Comparison of ENCODE assay signal across 19 cellular contexts in genomic region chr11:118939412-118939915, GRCh38. TPM values are rescaled to one million over a fixed set of nuclear protein-coding genes. Genes with fewer than 3 reads are reported as not detected.
DNase-seq lines count a peak whose midpoint lies in the region; ATAC-seq lines count a peak whose summit lies in the region.
"Had no signal": no experiment of that assay in that cellular context is flagged by ENCODE, and none has a peak within 500 bp of the region (broad histone marks: within the 10 kb centered on the region; RNA-seq: fewer than 3 reads in every experiment).

No MANE protein-coding gene starts in this region.

- H3K4me3 Mint-ChIP-seq in T-helper 2 cell treated with Interferon-gamma antibody and Interleukin-4, amounts not matched to agents 5 μg/mL and 100 μg/mL, for 36 hours, result no peak overlapping the region
- no peak overlapping the region for H3K4me3 Mint-ChIP-seq in activated naive CD8-positive, alpha-beta T cell treated with anti-CD3 and anti-CD28 coated beads, Interleukin-2, amount 50 U/mL, for 24 hours
- H3K4me3 Mint-ChIP-seq in naive thymus-derived CD8-positive, alpha-beta T cell, result peak overlapping the region in 5 of 10 donors; percentile 28 to 75 (median 64)

- H3K27ac ChIP-seq in KOPT-K1 (ENCODE audit: low read depth, low read length, poor library complexity, severe bottlenecking), result peak overlapping the region; percentile 71
- H3K27ac ChIP-seq: gastroesophageal sphincter, stomach, uterus had no signal

- no peaks in the 10 kb centered on the region for H3K36me3 Mint-ChIP-seq in T-helper 2 cell treated with Interferon-gamma antibody and Interleukin-4, amounts not matched to agents 5 μg/mL and 100 μg/mL, for 36 hours (ENCODE audit: low read depth)
- no peaks in the 10 kb centered on the region for H3K36me3 Mint-ChIP-seq in activated naive CD8-positive, alpha-beta T cell treated with anti-CD3 and anti-CD28 coated beads, Interleukin-2, amount 50 U/mL, for 24 hours (ENCODE audit: low read depth)
- no peaks in the 10 kb centered on the region for H3K36me3 Mint-ChIP-seq in naive thymus-derived CD8-positive, alpha-beta T cell
- H3K36me3 Mint-ChIP-seq: naive B cell had no signal

- ATAC-seq in activated naive CD8-positive, alpha-beta T cell treated with anti-CD3 and anti-CD28 coated beads, Interleukin-2, amount 50 U/mL, for 24 hours, result no peak
- no peak for ATAC-seq in naive thymus-derived CD8-positive, alpha-beta T cell
- ATAC-seq: gastroesophageal sphincter had no signal

- POLR2A ChIA-PET in naive thymus-derived CD8-positive, alpha-beta T cell (lab: Charles Lee), result interaction anchor here (1.0 to 5.4 kb wide), 4 partner anchors 9 to 153 kb away, joined by 3 to 50 read pairs (median 6); partner anchors contain the start of genes DDX6, RPS25 and TRAPPC4

- H3K9me3 Mint-ChIP-seq in T-helper 2 cell treated with Interferon-gamma antibody and Interleukin-4, amounts not matched to agents 5 μg/mL and 100 μg/mL, for 36 hours, result no peaks in the 10 kb centered on the region
- H3K9me3 Mint-ChIP-seq in activated naive CD8-positive, alpha-beta T cell treated with anti-CD3 and anti-CD28 coated beads, Interleukin-2, amount 50 U/mL, for 24 hours, result no peaks in the 10 kb centered on the region
- no peaks in the 10 kb centered on the region for H3K9me3 Mint-ChIP-seq in naive thymus-derived CD8-positive, alpha-beta T cell
- H3K9me3 Mint-ChIP-seq: naive B cell had no signal

- H3K27me3 Mint-ChIP-seq in T-helper 2 cell treated with Interferon-gamma antibody and Interleukin-4, amounts not matched to agents 5 μg/mL and 100 μg/mL, for 36 hours (ENCODE audit: low read depth), result no peaks in the 10 kb centered on the region
- no peaks in the 10 kb centered on the region for H3K27me3 Mint-ChIP-seq in activated naive CD8-positive, alpha-beta T cell treated with anti-CD3 and anti-CD28 coated beads, Interleukin-2, amount 50 U/mL, for 24 hours
- no peaks in the 10 kb centered on the region for H3K27me3 Mint-ChIP-seq in naive thymus-derived CD8-positive, alpha-beta T cell

- peaks cover 18% of the 10 kb centered on the region for H3K4me1 Mint-ChIP-seq in T-helper 2 cell treated with Interferon-gamma antibody and Interleukin-4, amounts not matched to agents 5 μg/mL and 100 μg/mL, for 36 hours (ENCODE audit: low read depth)
- H3K4me1 Mint-ChIP-seq in activated naive CD8-positive, alpha-beta T cell treated with anti-CD3 and anti-CD28 coated beads, Interleukin-2, amount 50 U/mL, for 24 hours, result peaks cover 30% of the 10 kb centered on the region
- peaks cover 25 to 50% (median 46%) of the 10 kb centered on the region in 4 donors for H3K4me1 Mint-ChIP-seq in naive thymus-derived CD8-positive, alpha-beta T cell

- H3K9me3 ChIP-seq in KOPT-K1 (ENCODE audit: insufficient read depth, low read length, poor library complexity, severe bottlenecking), result no peaks in the 10 kb centered on the region
- H3K9me3 ChIP-seq: gastroesophageal sphincter, stomach, uterus had no signal

- DNase-seq in T-helper 2 cell treated with Interferon-gamma antibody and Interleukin-4, amounts not matched to agents 5 μg/mL and 100 μg/mL, for 36 hours (ENCODE audit: low spot score), result no peak
- DNase-seq in T-helper 2 cell (no peak), DMS 273 (lab: John Stamatoyannopoulos, UW; ENCODE audit: unreplicated experiment) (no peak), mucosa of gallbladder (ENCODE audit: low spot score) (no peak), GM19238 (ENCODE audit: insufficient read length, low spot score) (no peak)
- DNase-seq in activated naive CD8-positive, alpha-beta T cell treated with anti-CD3 and anti-CD28 coated beads, Interleukin-2, amount 50 U/mL, for 24 hours, result no peak
- DNase-seq in naive thymus-derived CD8-positive, alpha-beta T cell, result no peak
- DNase-seq: activated T-cell treated with anti-CD3 and anti-CD28 coated beads for 4 hours; DMS79 treated with DMSO at 0.1 percent for 48 hours; naive B cell; NCI-H1048; NK-92 treated with Interleukin-12 subunit alpha and Interleukin-12 subunit beta, amount 100 ng/mL, for 24 hours; stomach; uterus had no signal

- H3K27ac Mint-ChIP-seq in T-helper 2 cell treated with Interferon-gamma antibody and Interleukin-4, amounts not matched to agents 5 μg/mL and 100 μg/mL, for 36 hours, result peak overlapping the region; percentile 27
- peak overlapping the region; percentile 71 for H3K27ac Mint-ChIP-seq in activated naive CD8-positive, alpha-beta T cell treated with anti-CD3 and anti-CD28 coated beads, Interleukin-2, amount 50 U/mL, for 24 hours
- peak overlapping the region; percentile 6 to 89 (median 77) for H3K27ac Mint-ChIP-seq in naive thymus-derived CD8-positive, alpha-beta T cell

- H3K36me3 ChIP-seq in KOPT-K1 (ENCODE audit: insufficient read depth, low read length), result no peaks in the 10 kb centered on the region
- H3K36me3 ChIP-seq: gastroesophageal sphincter, stomach, uterus had no signal

RNA-seq across cellular contexts. Expression of gene BCL9L, which starts 13.7 kb away (rescaled TPM):
- total RNA-seq in naive thymus-derived CD8-positive, alpha-beta T cell, result 100 to 1,000 TPM; 283 TPM
- 1 to 10 TPM; 3.1 to 8.7 (median 4.3) TPM for polyA plus RNA-seq in naive thymus-derived CD8-positive, alpha-beta T cell
- total RNA-seq in mucosa of gallbladder, result 107 TPM

RNA-seq across cellular contexts. Expression of gene UPK2, which starts 16.6 kb away (rescaled TPM):
- under 1 TPM in 1 of 2 experiments, not detected in 1; 0.52 TPM for total RNA-seq in naive thymus-derived CD8-positive, alpha-beta T cell
- under 1 TPM in 1 of 3 donors, not detected in 2; 0.22 TPM for polyA plus RNA-seq in naive thymus-derived CD8-positive, alpha-beta T cell
- not detected for total RNA-seq in mucosa of gallbladder
- total RNA-seq: epithelial cell of proximal tubule; gastroesophageal sphincter; lower leg skin; stomach; T-helper 2 cell treated with Interferon-gamma antibody and Interleukin-4, amounts not matched to agents 100 ng/mL and 5 ng/mL, for 36 hours; uterus had no signal

RNA-seq across cellular contexts. Expression of gene FOXR1, which starts 32.1 kb away (rescaled TPM):
- not detected for total RNA-seq in naive thymus-derived CD8-positive, alpha-beta T cell
- not detected for polyA plus RNA-seq in naive thymus-derived CD8-positive, alpha-beta T cell
- not detected for total RNA-seq in mucosa of gallbladder
- total RNA-seq: epithelial cell of proximal tubule; gastroesophageal sphincter; lower leg skin; stomach; T-helper 2 cell treated with Interferon-gamma antibody and Interleukin-4, amounts not matched to agents 100 ng/mL and 5 ng/mL, for 36 hours; uterus had no signal
- polyA plus RNA-seq: stomach had no signal

RNA-seq across cellular contexts. Expression of gene CXCR5, which starts 55.8 kb away (rescaled TPM):
- 1 to 10 TPM; 3.2 to 3.5 TPM for total RNA-seq in naive thymus-derived CD8-positive, alpha-beta T cell
- polyA plus RNA-seq in naive thymus-derived CD8-positive, alpha-beta T cell, result under 1 TPM; 0.17 to 0.63 (median 0.29) TPM
- total RNA-seq in mucosa of gallbladder, result 0.06 TPM
- total RNA-seq: epithelial cell of proximal tubule, lower leg skin had no signal

RNA-seq across cellular contexts. Expression of gene CENATAC, which starts 58.5 kb away (rescaled TPM):
- total RNA-seq in naive thymus-derived CD8-positive, alpha-beta T cell, result 100 to 1,000 TPM; 141 to 144 TPM
- 1 to 10 TPM; 6.1 to 9.1 (median 8.7) TPM for polyA plus RNA-seq in naive thymus-derived CD8-positive, alpha-beta T cell
- total RNA-seq in mucosa of gallbladder, result 23.2 TPM

Comparison
In these comparisons a context has a peak if more than half of its experiments do, and no peak if none do; other contexts are left out.
1. H3K27ac Mint-ChIP-seq: peak in every context shown above with its lines; median percentile 77 in naive thymus-derived CD8-positive, alpha-beta T cell; 71 in activated naive CD8-positive, alpha-beta T cell treated with anti-CD3 and anti-CD28 coated beads, Interleukin-2, amount 50 U/mL, for 24 hours; 27 in T-helper 2 cell treated with Interferon-gamma antibody and Interleukin-4, amounts not matched to agents 5 μg/mL and 100 μg/mL, for 36 hours.